1 cellular context compared by ENCODE assay signal in genomic region chr5:140356878-140357730, GRCh38.
TF ChIP-seq lines count a peak whose summit lies in the region.

No MANE protein-coding gene starts in this region.

TF ChIP-seq in GM12878, 131 proteins besides CTCF, POLR2A, EP300 and RAD21:
- no peak for TF ChIP-seq ZBTB33 (IDR thresholded peaks at IDR 0.05)
- TF ChIP-seq SPI1 (IDR thresholded peaks at IDR 0.05; ENCODE audit: borderline replicate concordance, insufficient read depth, low read depth, low read length), result peak; percentile 27; the same call in 1 of the 2 replicates
- 0 out of 2 replicates have a peak, but pooled peaks have one; percentile 10 for TF ChIP-seq ATF7 (IDR thresholded peaks at IDR 0.05; ENCODE audit: low read depth)
